8 cellular contexts compared by ENCODE assay signal in the genomic region with DNA sequence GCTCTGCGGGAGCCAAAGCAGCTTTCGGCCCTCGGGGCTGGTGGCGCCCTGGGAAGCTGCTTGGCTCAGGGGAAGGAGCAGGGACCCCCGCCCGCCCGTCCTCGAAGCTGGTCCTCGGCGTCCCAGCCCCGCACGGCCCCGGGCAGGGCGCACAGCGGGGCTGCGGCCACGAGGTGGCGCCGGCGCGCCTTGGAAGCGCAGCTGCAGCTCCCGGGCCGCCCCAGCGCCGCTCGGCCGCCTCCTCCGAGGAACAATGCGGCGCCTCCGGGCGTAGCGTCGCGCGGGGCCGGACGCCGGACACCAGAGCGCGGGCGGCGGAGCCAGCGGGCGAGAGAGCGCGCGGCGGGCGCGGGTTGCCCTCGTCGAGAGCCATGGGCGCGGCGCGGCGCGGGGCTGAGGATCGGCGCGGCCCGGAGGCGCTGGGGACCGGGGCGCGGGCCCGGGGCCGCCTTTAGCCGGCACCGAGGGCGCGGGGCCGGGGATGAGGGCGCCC. TPM values are rescaled to one million over a fixed set of nuclear protein-coding genes. Genes with fewer than 3 reads are reported as not detected.
A peak's percentile ranks its signal among the peaks of the same experiment; 100 is the strongest.
DNase-seq lines count a peak whose midpoint lies in the region; ATAC-seq and TF ChIP-seq lines count a peak whose summit lies in the region.

A gene with protein sequence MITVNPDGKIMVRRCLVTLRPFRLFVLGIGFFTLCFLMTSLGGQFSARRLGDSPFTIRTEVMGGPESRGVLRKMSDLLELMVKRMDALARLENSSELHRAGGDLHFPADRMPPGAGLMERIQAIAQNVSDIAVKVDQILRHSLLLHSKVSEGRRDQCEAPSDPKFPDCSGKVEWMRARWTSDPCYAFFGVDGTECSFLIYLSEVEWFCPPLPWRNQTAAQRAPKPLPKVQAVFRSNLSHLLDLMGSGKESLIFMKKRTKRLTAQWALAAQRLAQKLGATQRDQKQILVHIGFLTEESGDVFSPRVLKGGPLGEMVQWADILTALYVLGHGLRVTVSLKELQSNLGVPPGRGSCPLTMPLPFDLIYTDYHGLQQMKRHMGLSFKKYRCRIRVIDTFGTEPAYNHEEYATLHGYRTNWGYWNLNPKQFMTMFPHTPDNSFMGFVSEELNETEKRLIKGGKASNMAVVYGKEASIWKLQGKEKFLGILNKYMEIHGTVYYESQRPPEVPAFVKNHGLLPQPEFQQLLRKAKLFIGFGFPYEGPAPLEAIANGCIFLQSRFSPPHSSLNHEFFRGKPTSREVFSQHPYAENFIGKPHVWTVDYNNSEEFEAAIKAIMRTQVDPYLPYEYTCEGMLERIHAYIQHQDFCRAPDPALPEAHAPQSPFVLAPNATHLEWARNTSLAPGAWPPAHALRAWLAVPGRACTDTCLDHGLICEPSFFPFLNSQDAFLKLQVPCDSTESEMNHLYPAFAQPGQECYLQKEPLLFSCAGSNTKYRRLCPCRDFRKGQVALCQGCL (plus strand): TSS at position 229 of the 493 bp plus-strand sequence. CDS start 626 bp downstream, outside the sequence.

- H3K4me3 ChIP-seq in CD4-positive, CD25-positive, alpha-beta regulatory T cell (ENCODE audit: low read depth, low read length): no peak within 1 kb of the TSS
- H3K4me3 ChIP-seq in iPS-18c (ENCODE audit: insufficient read depth, low read depth, low read length): peak within 1 kb of the TSS; percentile 57
- H3K4me3 ChIP-seq in smooth muscle cell: peak within 1 kb of the TSS; percentile 39

- peak within 1 kb of the TSS; percentile 83 for H3K4me2 ChIP-seq in smooth muscle cell

- TF ChIP-seq CTCF in brain (conservative IDR thresholded peaks at IDR 0.05): peak; percentile 75 to 86
- TF ChIP-seq CTCF in smooth muscle cell (IDR thresholded peaks at IDR 0.05; ENCODE audit: borderline replicate concordance, insufficient read depth, poor library complexity, severe bottlenecking): peak; percentile 85

- H3K27me3 Mint-ChIP-seq in CD4-positive, CD25-positive, alpha-beta regulatory T cell: peaks cover 44% of the 10 kb centered on the region
- H3K27me3 Mint-ChIP-seq in brain: peaks cover 15% of the 10 kb centered on the region

- H3K4me3 Mint-ChIP-seq in CD4-positive, CD25-positive, alpha-beta regulatory T cell: peak within 1 kb of the TSS in 3 of 4 donors; percentile 74 to 91 (median 76)
- H3K4me3 Mint-ChIP-seq in brain: peak within 1 kb of the TSS; percentile 88 to 92 (median 89)

- H2AFZ ChIP-seq in smooth muscle cell (ENCODE audit: low read depth): peak within 1 kb of the TSS; percentile 76

- H3K4me1 Mint-ChIP-seq in CD4-positive, CD25-positive, alpha-beta regulatory T cell: peaks cover 0 to 13% (median 3%) of the 10 kb centered on the region in 4 donors
- H3K4me1 Mint-ChIP-seq in brain: peaks cover 40% of the 10 kb centered on the region

- H3K9me3 Mint-ChIP-seq in CD4-positive, CD25-positive, alpha-beta regulatory T cell: no peaks in the 10 kb centered on the region
- H3K9me3 Mint-ChIP-seq in brain: peaks cover 0 to 2% (median 0%) of the 10 kb centered on the region in 5 experiments

- no peaks in the 10 kb centered on the region for H3K79me2 ChIP-seq in smooth muscle cell (ENCODE audit: low read depth)

- peak; percentile 61 to 71 (median 69) for DNase-seq in CD4-positive, CD25-positive, alpha-beta regulatory T cell
- peak; percentile 56 for DNase-seq in NCI-H1048 (lab: John Stamatoyannopoulos, UW)
- peak; percentile 83 for DNase-seq in UCSD-AML1 (lab: John Stamatoyannopoulos, UW; ENCODE audit: unreplicated experiment)
- peak; percentile 35 for DNase-seq in smooth muscle cell (lab: John Stamatoyannopoulos, UW; ENCODE audit: unreplicated experiment)

- no peak within 1 kb of the TSS for H3K9ac ChIP-seq in smooth muscle cell (ENCODE audit: low read depth)

- no peak within 1 kb of the TSS for H3K27ac ChIP-seq in CD4-positive, CD25-positive, alpha-beta regulatory T cell (ENCODE audit: insufficient read depth, low read length, poor library complexity, severe bottlenecking)
- peak within 1 kb of the TSS; percentile 26 for H3K27ac ChIP-seq in smooth muscle cell (ENCODE audit: low read depth)

- no peaks in the 10 kb centered on the region for H3K36me3 Mint-ChIP-seq in CD4-positive, CD25-positive, alpha-beta regulatory T cell
- H3K36me3 Mint-ChIP-seq in brain: peaks cover 8% of the 10 kb centered on the region

- no peaks in the 10 kb centered on the region for H3K27me3 ChIP-seq in CD4-positive, CD25-positive, alpha-beta regulatory T cell (ENCODE audit: control insufficient read depth, insufficient read depth, low read length)
- H3K27me3 ChIP-seq in smooth muscle cell (ENCODE audit: low read depth): peaks cover 24% of the 10 kb centered on the region

- H3F3A ChIP-seq in smooth muscle cell (ENCODE audit: low read depth): peaks cover 9% of the 10 kb centered on the region

- no peaks in the 10 kb centered on the region for H3K36me3 ChIP-seq in CD4-positive, CD25-positive, alpha-beta regulatory T cell (ENCODE audit: control insufficient read depth, insufficient read depth, low read length)
- H3K36me3 ChIP-seq in smooth muscle cell (ENCODE audit: low read depth): no peaks in the 10 kb centered on the region

- H3K4me1 ChIP-seq in CD4-positive, CD25-positive, alpha-beta regulatory T cell (ENCODE audit: control insufficient read depth, insufficient read depth, low read length, poor library complexity, severe bottlenecking): peaks cover 14% of the 10 kb centered on the region
- H3K4me1 ChIP-seq in smooth muscle cell (ENCODE audit: low read depth): peaks cover 11% of the 10 kb centered on the region

- no peak within 1 kb of the TSS for H3K27ac Mint-ChIP-seq in CD4-positive, CD25-positive, alpha-beta regulatory T cell
- H3K27ac Mint-ChIP-seq in brain: peak within 1 kb of the TSS; percentile 46 to 96 (median 70)

- under 1% methylated on average over 27 of the region's 76 CpGs for WGBS in smooth muscle cell (ENCODE audit: low lambda C conversion rate)

- ATAC-seq in CD4-positive, CD25-positive, alpha-beta regulatory T cell (ENCODE audit: low read depth in 2 of 2): peak; percentile 88 to 90
- ATAC-seq in GM21423 (IDR thresholded peaks at IDR 0.05; ENCODE audit: unreplicated experiment) (peak; percentile 70), HG02763 (IDR thresholded peaks at IDR 0.05; ENCODE audit: unreplicated experiment) (no peak)

- H3K9me3 ChIP-seq in CD4-positive, CD25-positive, alpha-beta regulatory T cell (ENCODE audit: control insufficient read depth in 2 of 2, low read length in 2 of 2): no peaks in the 10 kb centered on the region
- H3K9me3 ChIP-seq in iPS-18c (ENCODE audit: control insufficient read depth, insufficient read depth, low read length): no peaks in the 10 kb centered on the region
- no peaks in the 10 kb centered on the region for H3K9me3 ChIP-seq in smooth muscle cell (replicated peaks; ENCODE audit: low read depth)

- peaks cover 4% of the 10 kb centered on the region for H4K20me1 ChIP-seq in smooth muscle cell (ENCODE audit: low read depth)

RNA-seq across cellular contexts. Expression of the gene that starts here (rescaled TPM):
- not detected for total RNA-seq in CD4-positive, CD25-positive, alpha-beta regulatory T cell
- not detected for polyA plus RNA-seq in CD4-positive, CD25-positive, alpha-beta regulatory T cell
- polyA plus RNA-seq in brain (ENCODE audit: insufficient read depth, low read depth, low replicate concordance) (46.3 TPM), smooth muscle cell (0.78 and 3.3 TPM in 2 replicates)
- total RNA-seq in smooth muscle cell: 0.27 and 7.6 TPM in 2 replicates

Comparison
In these comparisons a context has a peak if more than half of its experiments do, and no peak if none do; other contexts are left out.
1. RNA of the gene that starts here (polyA plus RNA-seq): 46.3 TPM in brain (single experiment); 0.78 to 3.3 TPM in smooth muscle cell and not detected in CD4-positive, CD25-positive, alpha-beta regulatory T cell; every median in the first group is over 10 times any median in the second.
2. Peak in DNase-seq and ATAC-seq in CD4-positive, CD25-positive, alpha-beta regulatory T cell; RNA of the gene not detected or under 1 TPM.
3. H3K27ac Mint-ChIP-seq: peak in brain (5 of 5); none in CD4-positive, CD25-positive, alpha-beta regulatory T cell (0 of 3).
4. Peak in every context shown above with its lines, with median percentiles within 50 percentile points of each other: DNase-seq.